In genomic region chr2:10028988-10029874, GRCh38 we compare ENCODE assay signal across 8 cellular contexts. TPM values are rescaled to one million over a fixed set of nuclear protein-coding genes. Genes with fewer than 3 reads are reported as not detected.
DNase-seq lines count a peak whose midpoint lies in the region; ATAC-seq, FAIRE-seq and TF ChIP-seq lines count a peak whose summit lies in the region.

No MANE protein-coding gene starts in this region.

- no peak overlapping the region for H3K56ac ChIP-seq in H1 (replicated peaks; ENCODE audit: insufficient read length, low read depth, low read length)

- in situ Hi-C loops in GM13977 (cut with MboI; ENCODE audit: low pct_unique_long_range_greater_than_20kb, low sequenced_read_pairs, unreplicated experiment), result no loop called here

- no peaks in the 10 kb centered on the region for H3K9me3 ChIP-seq in H1 (ENCODE audit: insufficient read depth in 2 of 2, low read depth in 1 of 2, low read length in 1 of 2)
- no peaks in the 10 kb centered on the region for H3K9me3 ChIP-seq in neural progenitor cell (ENCODE audit: low read depth)

- TF ChIP-seq CTCF in GM13977 (IDR thresholded peaks at IDR 0.05; ENCODE audit: extremely low read depth, insufficient read depth, missing control alignments), result no peak
- no peak; a peak in 1 of 4 replicates for TF ChIP-seq CTCF in H1 (IDR thresholded peaks at IDR 0.05; ENCODE audit: control extremely low read depth in 1 of 3, insufficient read depth in 1 of 3, low read depth in 1 of 3, low read length in 3 of 3)
- no peak for TF ChIP-seq CTCF in neural progenitor cell (IDR thresholded peaks at IDR 0.05)

- no peak overlapping the region for H3K14ac ChIP-seq in H1 (ENCODE audit: insufficient read length)

- no peaks in the 10 kb centered on the region for H3K79me1 ChIP-seq in H1 (ENCODE audit: low read depth, low read length)

- no peak overlapping the region for H3K23ac ChIP-seq in H1 (ENCODE audit: insufficient read length)

- H3K4me3 ChIP-seq in H1 (ENCODE audit: extremely low read depth in 1 of 4, insufficient read depth in 2 of 4, low read depth in 3 of 4, low read length in 4 of 4) (no peak overlapping the region), neural progenitor cell (no peak overlapping the region)

- DNase-seq in GM13977 (ENCODE audit: low spot score) (peak; percentile 84), H1 (ENCODE audit: low read depth in 1 of 2, low spot score in 2 of 2) (no peak), neural progenitor cell (ENCODE audit: low spot score) (peak; percentile 59), LoVo (ENCODE audit: low spot score) (no peak), cerebellum (ENCODE audit: low spot score) (no peak), germinal center (ENCODE audit: low spot score) (no peak)
- peak; percentile 57 for DNase-seq in activated CD4-positive, CD25-positive, alpha-beta regulatory T cell treated with anti-CD3 and anti-CD28 coated beads, Interleukin-2, amount 50 U/mL, for 72 hours

- ATAC-seq in HG03045 (IDR thresholded peaks at IDR 0.05; ENCODE audit: unreplicated experiment), result peak; percentile 63

- H2BK120ac ChIP-seq in H1 (replicated peaks; ENCODE audit: low read depth, low read length), result no peak overlapping the region

- peak overlapping the region; percentile 65 for H4K8ac ChIP-seq in H1 (ENCODE audit: extremely low read depth, insufficient read depth, low read length)

- peak overlapping the region; percentile 97; the same call in 1 of the 2 replicates for H2BK12ac ChIP-seq in H1 (ENCODE audit: low read depth, low read length)

- no peak overlapping the region for H3K4me3 Mint-ChIP-seq in neural progenitor cell

- no peak overlapping the region for H2AK5ac ChIP-seq in H1 (ENCODE audit: low read depth, low read length)

- no peaks in the 10 kb centered on the region for H3K79me2 ChIP-seq in H1 (ENCODE audit: control insufficient read depth in 1 of 2, insufficient read depth in 2 of 2, low read length in 2 of 2)
- H3K79me2 ChIP-seq in neural progenitor cell (ENCODE audit: low read depth), result no peaks in the 10 kb centered on the region

- 0 out of 4 replicates have a peak, but pooled peaks of 1 of the 2 experiments have one; percentile 2 for TF ChIP-seq RAD21 in H1 (IDR thresholded peaks at IDR 0.05 in 1 of 2, conservative IDR thresholded peaks at IDR 0.05 in 1 of 2; ENCODE audit: low read depth in 2 of 2, low read length in 2 of 2)

- 54% methylated on average over 23 of the region's 26 CpGs; no CpG with 5 or more reads in 1 of the 2 experiments for WGBS in H1 (ENCODE audit: extremely low coverage in 1 of 2, insufficient coverage in 1 of 2, insufficient read length in 1 of 2, insufficient replicate concordance in 2 of 2, low coverage in 1 of 2, low lambda C conversion rate in 2 of 2, missing lambda C conversion rate in 1 of 2), 2 experiments

- POLR2A ChIA-PET in H1 (lab: Charles Lee; ENCODE audit: partially characterized antibody), result interaction anchor here (1.6 to 1.8 kb wide), 3 partner anchors 9 to 13 kb away, joined by 4 to 7 read pairs (median 4); no protein-coding TSS in a partner anchor

- H3K9ac ChIP-seq in H1 (replicated peaks in 1 of 4; ENCODE audit: extremely low read depth in 1 of 4, low read depth in 3 of 4, low read length in 3 of 4), result no peak overlapping the region
- H3K9ac ChIP-seq in neural progenitor cell, result no peak overlapping the region

- H3K27me3 ChIP-seq in H1 (replicated peaks in 1 of 4; ENCODE audit: control insufficient read depth in 3 of 4, extremely low read depth in 1 of 4, insufficient read depth in 3 of 4, low read length in 3 of 4) (no peaks in the 10 kb centered on the region), neural progenitor cell (no peaks in the 10 kb centered on the region)

- peak overlapping the region; percentile 15; the same call in 1 of the 2 replicates for H2BK5ac ChIP-seq in H1 (ENCODE audit: low read depth, low read length)

- H2BK20ac ChIP-seq in H1 (ENCODE audit: low read length), result no peak overlapping the region

- peak overlapping the region; percentile 60 for H3K18ac ChIP-seq in H1 (ENCODE audit: extremely low read depth, low read length)

- peaks cover 5% of the 10 kb centered on the region for H3K27me3 Mint-ChIP-seq in neural progenitor cell (ENCODE audit: insufficient read depth, low read depth)

- no peak overlapping the region for H3K4ac ChIP-seq in H1 (replicated peaks; ENCODE audit: insufficient read length, low read depth, low read length)

- CTCF ChIA-PET in H1 (lab: Charles Lee; ENCODE audit: partially characterized antibody), result interaction anchor here (0.6 to 7.5 kb wide), 26 partner anchors 9 to 430 kb away, joined by 3 to 46 read pairs (median 6); partner anchors contain the start of gene TAF1B

- H2BK15ac ChIP-seq in H1 (ENCODE audit: low read length), result no peak overlapping the region; the same call in 1 of the 2 replicates

- H4K91ac ChIP-seq in H1 (replicated peaks; ENCODE audit: insufficient read length, low read length), result peak overlapping the region; percentile 49

- no peak overlapping the region for H4K5ac ChIP-seq in H1 (ENCODE audit: insufficient read length, low read depth, low read length)

- H3K9me3 Mint-ChIP-seq in neural progenitor cell, result no peaks in the 10 kb centered on the region

- H3K27ac Mint-ChIP-seq in neural progenitor cell, result peak overlapping the region; percentile 82

- H3F3A ChIP-seq in neural progenitor cell (ENCODE audit: low read depth), result no peaks in the 10 kb centered on the region

- no peaks in the 10 kb centered on the region for H3K36me3 Mint-ChIP-seq in neural progenitor cell

- no peak for TF ChIP-seq POLR2A in H1 (IDR thresholded peaks at IDR 0.05; ENCODE audit: control extremely low read depth in 1 of 2, low read depth in 2 of 2, low read length in 2 of 2)

- H2AFZ ChIP-seq in H1 (ENCODE audit: low read length) (no peak overlapping the region), neural progenitor cell (replicated peaks) (peak overlapping the region; percentile 79)

- peak overlapping the region in 1 of 2 experiments; percentile 41; a peak in 2 of 4 replicates for H3K4me2 ChIP-seq in H1 (ENCODE audit: insufficient read depth in 1 of 2, low read depth in 2 of 2, low read length in 2 of 2)
- H3K4me2 ChIP-seq in neural progenitor cell, result peak overlapping the region; percentile 22

- TF ChIP-seq EP300 in H1 (IDR thresholded peaks at IDR 0.05; ENCODE audit: borderline replicate concordance in 1 of 2, low read depth in 2 of 2, low read length in 2 of 2), result no peak

- H3K23me2 ChIP-seq in H1 (ENCODE audit: low read depth, low read length), result no peaks in the 10 kb centered on the region

- no peak overlapping the region for H3K27ac ChIP-seq in H1 (ENCODE audit: low read depth, low read length)
- H3K27ac ChIP-seq in neural progenitor cell, result no peak overlapping the region

- H4K20me1 ChIP-seq in H1 (replicated peaks in 1 of 2; ENCODE audit: control insufficient read depth in 1 of 2, insufficient read depth in 2 of 2, low read length in 2 of 2), result no peaks in the 10 kb centered on the region
- H4K20me1 ChIP-seq in neural progenitor cell (ENCODE audit: low read depth), result no peaks in the 10 kb centered on the region

- H3K4me1 ChIP-seq in H1 (replicated peaks in 1 of 4; ENCODE audit: control insufficient read depth in 3 of 4, insufficient read depth in 4 of 4, low read length in 3 of 4), result peaks cover 0 to 17% (median 7%) of the 10 kb centered on the region in 4 experiments; a peak in 6 of 7 replicates
- peaks cover 19% of the 10 kb centered on the region for H3K4me1 ChIP-seq in neural progenitor cell

- H3K36me3 ChIP-seq in H1 (ENCODE audit: control insufficient read depth in 2 of 4, insufficient read depth in 4 of 4, low read length in 3 of 4) (no peaks in the 10 kb centered on the region), neural progenitor cell (no peaks in the 10 kb centered on the region)

- no peak for FAIRE-seq in H1 (lab: Jason Lieb, UNC)

- H3K4me1 Mint-ChIP-seq in neural progenitor cell, result peaks cover 25% of the 10 kb centered on the region

TF ChIP-seq in H1, 55 proteins besides CTCF, POLR2A, EP300 and RAD21:
- TF ChIP-seq KDM4A (IDR thresholded peaks at IDR 0.05; ENCODE audit: low read depth, low read length, severe bottlenecking), result no peak

RNA-seq across cellular contexts. Expression of gene KLF11, which starts 14.1 kb away (rescaled TPM):
- 4.6 and 6.4 TPM in 2 replicates for total RNA-seq in H1 (2021; fragmentation: NEBNext Ultra II Directional; extraction: Animal tissue kit (Norgen Biotek cat#: 25700))
- polyA plus RNA-seq in H1 (2011; rRNA removed), result 8.6 and 10.1 TPM in 2 replicates
- polyA plus RNA-seq in H1 (2011; cell fraction: cytosol; rRNA removed), result 8.1 TPM
- 7.3 TPM for polyA plus RNA-seq in H1 (2011; cell fraction: nucleus; rRNA removed)
- 4.5 to 8.2 TPM (median 5.7 TPM) in 4 replicates for polyA plus RNA-seq in H1 (2012, experiment 1 of 2)
- 1.9 TPM for polyA plus RNA-seq in H1 (2012, experiment 2 of 2)
- 3.8 TPM for polyA plus RNA-seq in H1 (2013, experiment 1 of 2)
- polyA plus RNA-seq in H1 (2013, experiment 2 of 2), result 4.2 TPM
- polyA minus RNA-seq in H1 (2011; rRNA and poly(A)+ RNA removed), result 23.2 and 30.8 TPM in 2 replicates
- 7.7 TPM for polyA minus RNA-seq in H1 (2011; cell fraction: cytosol; rRNA and poly(A)+ RNA removed)
- 7.2 TPM for polyA minus RNA-seq in H1 (2011; cell fraction: nucleus; rRNA and poly(A)+ RNA removed)
- 9.6 and 9.7 TPM in 2 replicates for total RNA-seq in neural progenitor cell (ENCODE audit: low replicate concordance)
- 10.7 TPM for total RNA-seq in cerebellum

RNA-seq across cellular contexts. Expression of gene CYS1, which starts 51.0 kb away (rescaled TPM):
- 0.13 and 0.25 TPM in 2 replicates for total RNA-seq in H1 (2021; fragmentation: NEBNext Ultra II Directional; extraction: Animal tissue kit (Norgen Biotek cat#: 25700))
- polyA plus RNA-seq in H1 (2011; rRNA removed), result 0.09 and 0.57 TPM in 2 replicates
- 0.32 TPM for polyA plus RNA-seq in H1 (2011; cell fraction: cytosol; rRNA removed)
- 0.47 TPM for polyA plus RNA-seq in H1 (2011; cell fraction: nucleus; rRNA removed)
- polyA plus RNA-seq in H1 (2012, experiment 1 of 2), result 0.16 to 0.46 TPM (median 0.30 TPM) in 4 replicates
- 0.17 TPM for polyA plus RNA-seq in H1 (2012, experiment 2 of 2)
- polyA plus RNA-seq in H1 (2013, experiment 1 of 2), result 0.59 TPM
- polyA plus RNA-seq in H1 (2013, experiment 2 of 2), result 0.28 TPM
- 0.05 and 0.19 TPM in 2 replicates for polyA minus RNA-seq in H1 (2011; rRNA and poly(A)+ RNA removed)
- polyA minus RNA-seq in H1 (2011; cell fraction: cytosol; rRNA and poly(A)+ RNA removed), result not detected
- polyA minus RNA-seq in H1 (2011; cell fraction: nucleus; rRNA and poly(A)+ RNA removed), result not detected
- total RNA-seq in neural progenitor cell (ENCODE audit: low replicate concordance) (0.56 TPM in 1 of 2 replicates, not detected in the other), cerebellum (0.45 TPM)

Comparison
In these comparisons a context has a peak if more than half of its experiments do, and no peak if none do; other contexts are left out.
1. DNase-seq: peak in GM13977 (single experiment), activated CD4-positive, CD25-positive, alpha-beta regulatory T cell treated with anti-CD3 and anti-CD28 coated beads, Interleukin-2, amount 50 U/mL, for 72 hours (single experiment) and neural progenitor cell (single experiment); none in H1 (0 of 2), LoVo (single experiment), cerebellum (single experiment) and germinal center (single experiment).